ENCODE assay signal across 14 cellular contexts in genomic region chr3:176579741-176580185, GRCh38.
DNase-seq lines count a peak whose midpoint lies in the region; ATAC-seq and FAIRE-seq lines count a peak whose summit lies in the region.
"Had no signal": no experiment of that assay in that cellular context is flagged by ENCODE, and none has a peak within 500 bp of the region (broad histone marks: within the 10 kb centered on the region; RNA-seq: fewer than 3 reads in every experiment).

No MANE protein-coding gene starts in this region.

- H3K36me3 Mint-ChIP-seq in activated CD4-positive, alpha-beta T cell treated with anti-CD3 and anti-CD28 coated beads for 36 hours (ENCODE audit: low read depth): no peaks in the 10 kb centered on the region

- H3K27ac Mint-ChIP-seq in activated CD4-positive, alpha-beta T cell treated with anti-CD3 and anti-CD28 coated beads for 36 hours: no peak overlapping the region

- H3K36me3 ChIP-seq in small intestine (ENCODE audit: control insufficient read depth in 2 of 2, insufficient read depth in 2 of 2, low read length in 2 of 2): no peaks in the 10 kb centered on the region

- intact Hi-C loops in activated CD4-positive, alpha-beta T cell treated with anti-CD3 and anti-CD28 coated beads for 36 hours (cut with DNase I, micrococcal nuclease): no loop called here
- intact Hi-C loops in Right ventricle myocardium inferior (cut with DNase I): no loop called here

- no peaks in the 10 kb centered on the region for H3K27me3 ChIP-seq in small intestine (ENCODE audit: control insufficient read depth in 2 of 2, insufficient read depth in 2 of 2, low read length in 2 of 2)

- no peak overlapping the region for H3K4me3 ChIP-seq in small intestine (ENCODE audit: low read depth in 1 of 2, low read length in 2 of 2)

- FAIRE-seq in small intestine (lab: Jason Lieb, UNC) (no peak), HTR-8/SVneo (lab: Jason Lieb, UNC) (no peak)

- DNase-seq in activated CD4-positive, alpha-beta T cell treated with anti-CD3 and anti-CD28 coated beads for 36 hours: no peak
- DNase-seq in activated CD4-positive, alpha-beta T cell treated with anti-CD3 and anti-CD28 coated beads, Interleukin-2, amount 50 U/mL, for 4 hours: no peak
- DNase-seq in amniotic epithelial cell (ENCODE audit: low read depth): peak; percentile 39
- no peak for DNase-seq in small intestine
- no peak for DNase-seq in COR-L47 (lab: John Stamatoyannopoulos, UW)
- DNase-seq in HTR-8/SVneo (ENCODE audit: insufficient read length, low spot score): no peak
- DNase-seq in Right ventricle myocardium inferior (ENCODE audit: missing footprints): no peak
- DNase-seq: 8988T; activated effector memory CD4-positive, alpha-beta T cell treated with Interleukin-2 at 50 U/mL for 16 hours; central memory CD4-positive, alpha-beta T cell; NCI-H2029 treated with DMSO at 0.1 percent for 48 hours; stimulated activated CD8-positive, alpha-beta memory T cell treated with anti-CD3 and anti-CD28 coated beads, Interleukin-4, amount 100 ng/mL, for 48 hours had no signal

- no peaks in the 10 kb centered on the region for H3K4me1 ChIP-seq in small intestine (ENCODE audit: control insufficient read depth in 2 of 2, insufficient read depth in 1 of 2, low read depth in 1 of 2, low read length in 1 of 2)

- H3K4me3 Mint-ChIP-seq in activated CD4-positive, alpha-beta T cell treated with anti-CD3 and anti-CD28 coated beads for 36 hours: no peak overlapping the region

- no peaks in the 10 kb centered on the region for H3K9me3 ChIP-seq in small intestine (ENCODE audit: control insufficient read depth, low read depth)

- H3K27me3 Mint-ChIP-seq in activated CD4-positive, alpha-beta T cell treated with anti-CD3 and anti-CD28 coated beads for 36 hours: peaks cover 2% of the 10 kb centered on the region

- no peak overlapping the region for H3K27ac ChIP-seq in small intestine (ENCODE audit: low read depth in 1 of 2, low read length in 1 of 2)
- H3K27ac ChIP-seq: VCaP had no signal

- POLR2A ChIA-PET in activated CD4-positive, alpha-beta T cell treated with anti-CD3 and anti-CD28 coated beads for 36 hours (lab: Charles Lee): no interaction called here

- H3K9me3 Mint-ChIP-seq in activated CD4-positive, alpha-beta T cell treated with anti-CD3 and anti-CD28 coated beads for 36 hours (ENCODE audit: low read depth): peaks cover 2% of the 10 kb centered on the region

- CTCF ChIA-PET in activated CD4-positive, alpha-beta T cell treated with anti-CD3 and anti-CD28 coated beads for 36 hours (lab: Charles Lee): interaction anchor here (0.6 kb wide), 1 partner anchor 1521 kb away, joined by 3 read pairs; no protein-coding TSS in a partner anchor

- WGBS in small intestine, 3 donors: 88 to 95% (median 90%) methylated on average over 2 of the region's 2 CpGs

- ATAC-seq in activated CD4-positive, alpha-beta T cell treated with anti-CD3 and anti-CD28 coated beads for 36 hours: peak; percentile 42
- ATAC-seq in HG03097 (IDR thresholded peaks at IDR 0.05; ENCODE audit: low FRiP score, unreplicated experiment): peak; percentile 85
- no peak for ATAC-seq in Right ventricle myocardium inferior

- no peaks in the 10 kb centered on the region for H3K4me1 Mint-ChIP-seq in activated CD4-positive, alpha-beta T cell treated with anti-CD3 and anti-CD28 coated beads for 36 hours
